Comparison of ENCODE assay signal across 24 cellular contexts in genomic region chr22:46360891-46361290, GRCh38.
"Had no signal": no experiment of that assay in that cellular context is flagged by ENCODE, and none has a peak within 500 bp of the region (broad histone marks: within the 10 kb centered on the region; RNA-seq: fewer than 3 reads in every experiment).

No MANE protein-coding gene starts in this region.

- ATAC-seq: activated CD4-positive, CD25-positive, alpha-beta regulatory T cell treated with anti-CD3 and anti-CD28 coated beads, Interleukin-2, amount 50 U/mL, for 24 hours; activated CD8-positive, alpha-beta T cell treated with anti-CD3 and anti-CD28 coated beads for 36 hours; activated T-cell treated with anti-CD3 and anti-CD28 coated beads, Interleukin-2, amount 50 U/mL, for 72 hours had no signal

- H3K27me3 ChIP-seq: breast epithelium, SJSA1 had no signal

- H3K36me3 Mint-ChIP-seq: activated naive CD8-positive, alpha-beta T cell had no signal

- H3K27ac Mint-ChIP-seq: activated CD8-positive, alpha-beta T cell treated with anti-CD3 and anti-CD28 coated beads for 36 hours; activated naive CD8-positive, alpha-beta T cell; activated T-cell treated with anti-CD3 and anti-CD28 coated beads, Interleukin-2, amount 50 U/mL, for 72 hours; activated T-helper 2 cell treated with anti-CD3 and anti-CD28 coated beads, Interferon-gamma antibody, Interleukin-2, Interleukin-4, amounts not matched to agents 10 μg/mL and 5 μg/mL and 100 μg/mL, durations not matched to agents 14 hours and 24 hours and 36 hours; IgD-negative memory B cell; T-helper 1 cell treated with Interleukin-12 subunit alpha and Interleukin-12 subunit beta and Interleukin-4 antibody, amounts not matched to agents 30 μg/mL and 1 μg/mL, for 36 hours had no signal

- H3K36me3 ChIP-seq: breast epithelium had no signal

- H3K4me1 ChIP-seq: breast epithelium, SJSA1 had no signal

- H3K9me3 ChIP-seq: breast epithelium, SJSA1 had no signal

- H3K4me3 ChIP-seq: breast epithelium, SJSA1 had no signal

- H3K9me3 Mint-ChIP-seq: activated T-cell treated with anti-CD3 and anti-CD28 coated beads, Interleukin-2, amount 50 U/mL, for 72 hours; activated T-helper 2 cell treated with anti-CD3 and anti-CD28 coated beads, Interferon-gamma antibody, Interleukin-2, Interleukin-4, amounts not matched to agents 10 μg/mL and 5 μg/mL and 100 μg/mL, durations not matched to agents 14 hours and 24 hours and 36 hours; IgD-negative memory B cell; T-helper 1 cell treated with Interleukin-12 subunit alpha and Interleukin-12 subunit beta and Interleukin-4 antibody, amounts not matched to agents 30 μg/mL and 1 μg/mL, for 36 hours had no signal

- H3K27ac ChIP-seq: breast epithelium, SJSA1 had no signal

- DNase-seq: activated CD4-positive, alpha-beta T cell treated with anti-CD3 and anti-CD28 coated beads for 4 hours; activated CD8-positive, alpha-beta memory T cell treated with anti-CD3 and anti-CD28 coated beads, Interleukin-2, amount 50 U/mL, for 4 hours; activated CD8-positive, alpha-beta T cell treated with anti-CD3 and anti-CD28 coated beads for 36 hours; activated gamma-delta T cell treated with Interleukin-2 at 50 U/mL for 16 hours; activated T-cell treated with anti-CD3 and anti-CD28 coated beads, Interleukin-2, amount 50 U/mL, for 72 hours; caudate nucleus; KG1; NCI-H1092; NCI-H1417 treated with DMSO at 0.1 percent for 48 hours; NCI-H1694; NCI-H2029 treated with DMSO at 0.1 percent for 48 hours; NCI-H345; NCI-H510A; NCI-H526 treated with DMSO at 0.1 percent for 48 hours; NCI-H82; RPMI8226; SHP77 had no signal
